In genomic region chr20:13684566-13685222, GRCh38 we compare ENCODE assay signal across 10 cellular contexts. TPM values are rescaled to one million over a fixed set of nuclear protein-coding genes. Genes with fewer than 3 reads are reported as not detected.
DNase-seq lines count a peak whose midpoint lies in the region; ATAC-seq, FAIRE-seq and TF ChIP-seq lines count a peak whose summit lies in the region.
"Had no signal": no experiment of that assay in that cellular context is flagged by ENCODE, and none has a peak within 500 bp of the region (broad histone marks: within the 10 kb centered on the region; RNA-seq: fewer than 3 reads in every experiment).

No MANE protein-coding gene starts in this region.

- no peaks in the 10 kb centered on the region for H3K36me3 ChIP-seq in H1 (ENCODE audit: control insufficient read depth in 2 of 4, insufficient read depth in 4 of 4, low read length in 3 of 4)

- H4K20me1 ChIP-seq in H1 (replicated peaks in 1 of 2; ENCODE audit: control insufficient read depth in 1 of 2, insufficient read depth in 2 of 2, low read length in 2 of 2): no peaks in the 10 kb centered on the region

- H2BK20ac ChIP-seq in H1 (ENCODE audit: low read length): no peak overlapping the region

- H3K14ac ChIP-seq in H1 (ENCODE audit: insufficient read length): no peak overlapping the region

- no peak overlapping the region for H2BK5ac ChIP-seq in H1 (ENCODE audit: low read depth, low read length)

- no peak for FAIRE-seq in H1 (lab: Jason Lieb, UNC)
- FAIRE-seq: endothelial cell of umbilical vein had no signal

- H3K23me2 ChIP-seq in H1 (ENCODE audit: low read depth, low read length): no peaks in the 10 kb centered on the region

- no peak overlapping the region for H2BK120ac ChIP-seq in H1 (replicated peaks; ENCODE audit: low read depth, low read length)

- no peak overlapping the region for H2BK12ac ChIP-seq in H1 (ENCODE audit: low read depth, low read length)

- TF ChIP-seq POLR2A in H1 (IDR thresholded peaks at IDR 0.05; ENCODE audit: control extremely low read depth in 1 of 2, low read depth in 2 of 2, low read length in 2 of 2): no peak

- H2AFZ ChIP-seq in H1 (ENCODE audit: low read length): peak overlapping the region; percentile 53; the same call in 1 of the 2 replicates

- no peaks in the 10 kb centered on the region; a peak in 1 of 7 replicates for H3K27me3 ChIP-seq in H1 (replicated peaks in 1 of 4; ENCODE audit: control insufficient read depth in 3 of 4, extremely low read depth in 1 of 4, insufficient read depth in 3 of 4, low read length in 3 of 4)

- H3K4me2 ChIP-seq in H1 (ENCODE audit: insufficient read depth in 1 of 2, low read depth in 2 of 2, low read length in 2 of 2): no peak overlapping the region

- H3K9ac ChIP-seq in H1 (replicated peaks in 1 of 4; ENCODE audit: extremely low read depth in 1 of 4, low read depth in 3 of 4, low read length in 3 of 4): no peak overlapping the region

- ATAC-seq in GM18519 (IDR thresholded peaks at IDR 0.05; ENCODE audit: low FRiP score, unreplicated experiment) (peak; percentile 46), GM21786 (IDR thresholded peaks at IDR 0.05; ENCODE audit: unreplicated experiment) (peak; percentile 71), HG03558 (IDR thresholded peaks at IDR 0.05; ENCODE audit: extremely low read depth, unreplicated experiment) (peak; percentile 30), GM19324 (IDR thresholded peaks at IDR 0.05; ENCODE audit: low FRiP score, unreplicated experiment) (no peak)
- ATAC-seq: left ventricle myocardium superior had no signal

- no peak overlapping the region for H3K18ac ChIP-seq in H1 (ENCODE audit: extremely low read depth, low read length)

- H3K4ac ChIP-seq in H1 (replicated peaks; ENCODE audit: insufficient read length, low read depth, low read length): no peak overlapping the region

- no peak overlapping the region for H4K5ac ChIP-seq in H1 (ENCODE audit: insufficient read length, low read depth, low read length)

- no peak overlapping the region for H2AK5ac ChIP-seq in H1 (ENCODE audit: low read depth, low read length)

- WGBS in H1 (ENCODE audit: extremely low coverage in 1 of 2, insufficient coverage in 1 of 2, insufficient read length in 1 of 2, insufficient replicate concordance in 2 of 2, low coverage in 1 of 2, low lambda C conversion rate in 2 of 2, missing lambda C conversion rate in 1 of 2), 2 experiments: 89% methylated on average over 5 of the region's 5 CpGs; no CpG with 5 or more reads in 1 of the 2 experiments

- H3K4me3 ChIP-seq in H1 (ENCODE audit: extremely low read depth in 1 of 4, insufficient read depth in 2 of 4, low read depth in 3 of 4, low read length in 4 of 4): no peak overlapping the region

- no peak for TF ChIP-seq EP300 in H1 (IDR thresholded peaks at IDR 0.05; ENCODE audit: borderline replicate concordance in 1 of 2, low read depth in 2 of 2, low read length in 2 of 2)

- no peaks in the 10 kb centered on the region for H3K9me3 ChIP-seq in H1 (ENCODE audit: insufficient read depth in 2 of 2, low read depth in 1 of 2, low read length in 1 of 2)

- POLR2A ChIA-PET in H1 (lab: Charles Lee; ENCODE audit: partially characterized antibody): no interaction called here

- H3K27ac ChIP-seq in H1 (ENCODE audit: low read depth, low read length): no peak overlapping the region

- H4K8ac ChIP-seq in H1 (ENCODE audit: extremely low read depth, insufficient read depth, low read length): no peak overlapping the region

- H4K91ac ChIP-seq in H1 (replicated peaks; ENCODE audit: insufficient read length, low read length): no peak overlapping the region

- H3K79me2 ChIP-seq in H1 (ENCODE audit: control insufficient read depth in 1 of 2, insufficient read depth in 2 of 2, low read length in 2 of 2): no peaks in the 10 kb centered on the region

- no peak overlapping the region for H2BK15ac ChIP-seq in H1 (ENCODE audit: low read length)

- DNase-seq in H1 (ENCODE audit: low read depth in 1 of 2, low spot score in 2 of 2) (no peak), mesenteric fat pad (ENCODE audit: low spot score) (no peak), AG20443 (ENCODE audit: low spot score) (no peak), C1 segment of cervical spinal cord (lab: John Stamatoyannopoulos, UW) (no peak)
- DNase-seq: left ventricle myocardium superior had no signal

- no peaks in the 10 kb centered on the region for H3K4me1 ChIP-seq in H1 (replicated peaks in 1 of 4; ENCODE audit: control insufficient read depth in 3 of 4, insufficient read depth in 4 of 4, low read length in 3 of 4)

- no peak for TF ChIP-seq CTCF in H1 (IDR thresholded peaks at IDR 0.05; ENCODE audit: control extremely low read depth in 1 of 3, insufficient read depth in 1 of 3, low read depth in 1 of 3, low read length in 3 of 3)

- CTCF ChIA-PET in H1 (lab: Charles Lee; ENCODE audit: partially characterized antibody): no interaction called here

- H3K23ac ChIP-seq in H1 (ENCODE audit: insufficient read length): no peak overlapping the region

- no peak for TF ChIP-seq RAD21 in H1 (IDR thresholded peaks at IDR 0.05 in 1 of 2, conservative IDR thresholded peaks at IDR 0.05 in 1 of 2; ENCODE audit: low read depth in 2 of 2, low read length in 2 of 2)

- no peak overlapping the region for H3K56ac ChIP-seq in H1 (replicated peaks; ENCODE audit: insufficient read length, low read depth, low read length)

- no peaks in the 10 kb centered on the region for H3K79me1 ChIP-seq in H1 (ENCODE audit: low read depth, low read length)

TF ChIP-seq in H1, 55 proteins besides CTCF, POLR2A, EP300 and RAD21:
- no peak for TF ChIP-seq RNF2 (IDR thresholded peaks at IDR 0.05; ENCODE audit: borderline replicate concordance, low read depth, low read length, missing control alignments, poor library complexity, severe bottlenecking)
- no peak for TF ChIP-seq JUN (IDR thresholded peaks at IDR 0.05; ENCODE audit: low read depth, low read length)
- TF ChIP-seq HDAC6 (IDR thresholded peaks at IDR 0.05; ENCODE audit: low read depth, low read length): no peak

RNA-seq across cellular contexts. Expression of gene TASP1, which starts 46.0 kb away (rescaled TPM):
- total RNA-seq in H1 (2021; fragmentation: NEBNext Ultra II Directional; extraction: Animal tissue kit (Norgen Biotek cat#: 25700)): 9.0 and 10.9 TPM in 2 replicates
- polyA plus RNA-seq in H1 (2011; rRNA removed): 2.8 and 4.5 TPM in 2 replicates
- 6.3 TPM for polyA plus RNA-seq in H1 (2011; cell fraction: cytosol; rRNA removed)
- polyA plus RNA-seq in H1 (2011; cell fraction: nucleus; rRNA removed): 5.0 TPM
- 4.8 to 7.1 TPM (median 6.5 TPM) in 4 replicates for polyA plus RNA-seq in H1 (2012, experiment 1 of 2)
- 1.1 TPM for polyA plus RNA-seq in H1 (2012, experiment 2 of 2)
- 4.1 TPM for polyA plus RNA-seq in H1 (2013, experiment 1 of 2)
- 4.3 TPM for polyA plus RNA-seq in H1 (2013, experiment 2 of 2)
- 16.9 and 17.5 TPM in 2 replicates for polyA minus RNA-seq in H1 (2011; rRNA and poly(A)+ RNA removed)
- 5.8 TPM for polyA minus RNA-seq in H1 (2011; cell fraction: cytosol; rRNA and poly(A)+ RNA removed)
- 36.7 TPM for polyA minus RNA-seq in H1 (2011; cell fraction: nucleus; rRNA and poly(A)+ RNA removed)
- total RNA-seq in mesenteric fat pad: 10.9 TPM
